1 cellular context compared by ENCODE assay signal in genomic region chr1:21334214-21335087, GRCh38.
A peak's percentile ranks its signal among the peaks of the same experiment; 100 is the strongest.
TF ChIP-seq lines count a peak whose summit lies in the region.

No MANE protein-coding gene starts in this region.

TF ChIP-seq in HepG2, 621 proteins besides CTCF, POLR2A, EP300 and RAD21 (continued from another document and continues in another):
- TF ChIP-seq GMEB1 (CRISPR knock-in tag; IDR thresholded peaks at IDR 0.05; ENCODE audit: borderline replicate concordance), result no peak
- no peak for TF ChIP-seq ZNF33A (CRISPR knock-in tag; IDR thresholded peaks at IDR 0.05; ENCODE audit: borderline replicate concordance)
- 0 out of 2 replicates have a peak, but pooled peaks have one; percentile 51 for TF ChIP-seq ZNF788 (CRISPR knock-in tag; IDR thresholded peaks at IDR 0.05; ENCODE audit: borderline replicate concordance)
- TF ChIP-seq FUBP1 (CRISPR knock-in tag; IDR thresholded peaks at IDR 0.05; ENCODE audit: borderline replicate concordance), result no peak
- TF ChIP-seq RFX5 (IDR thresholded peaks at IDR 0.05; ENCODE audit: low read depth, low read length), result no peak
- TF ChIP-seq HNRNPLL (IDR thresholded peaks at IDR 0.05; ENCODE audit: low read depth, low read length, poor library complexity, severe bottlenecking), result no peak
- no peak for TF ChIP-seq TBP (CRISPR knock-in tag; IDR thresholded peaks at IDR 0.05)
- peak; percentile 80 for TF ChIP-seq ZNF883 (CRISPR knock-in tag; IDR thresholded peaks at IDR 0.05; ENCODE audit: not compliant biosample characterization)
- no peak for TF ChIP-seq HIC2 (CRISPR knock-in tag; IDR thresholded peaks at IDR 0.05; ENCODE audit: low read depth)
- no peak for TF ChIP-seq DMTF1 (CRISPR knock-in tag; IDR thresholded peaks at IDR 0.05)
- no peak for TF ChIP-seq KAT7 (CRISPR knock-in tag; IDR thresholded peaks at IDR 0.05; ENCODE audit: borderline replicate concordance)
- no peak for TF ChIP-seq IKZF1 (IDR thresholded peaks at IDR 0.05)
- no peak for TF ChIP-seq HNRNPK (IDR thresholded peaks at IDR 0.05; ENCODE audit: low read depth, low read length, poor library complexity, severe bottlenecking)
- TF ChIP-seq ZNF737 (CRISPR knock-in tag; IDR thresholded peaks at IDR 0.05; ENCODE audit: borderline replicate concordance), result no peak
- no peak for TF ChIP-seq ZNF629 (CRISPR knock-in tag; conservative IDR thresholded peaks at IDR 0.05)
- TF ChIP-seq ZSCAN12 (CRISPR knock-in tag; IDR thresholded peaks at IDR 0.05), result no peak
- no peak for TF ChIP-seq KLF13 (CRISPR knock-in tag; IDR thresholded peaks at IDR 0.05)
- no peak for TF ChIP-seq ZNF557 (CRISPR knock-in tag; IDR thresholded peaks at IDR 0.05)
- TF ChIP-seq MEF2D (CRISPR knock-in tag; IDR thresholded peaks at IDR 0.05), result no peak
- no peak for TF ChIP-seq ZNF790 (CRISPR knock-in tag; IDR thresholded peaks at IDR 0.05; ENCODE audit: borderline replicate concordance)
- TF ChIP-seq TEAD2 (CRISPR knock-in tag; IDR thresholded peaks at IDR 0.05), result no peak
- no peak for TF ChIP-seq ZNF670 (CRISPR knock-in tag; IDR thresholded peaks at IDR 0.05; ENCODE audit: borderline replicate concordance)
- peak; percentile 79; the same call in 1 of the 2 replicates for TF ChIP-seq ZBTB7A (CRISPR knock-in tag; IDR thresholded peaks at IDR 0.05)
- no peak for TF ChIP-seq MLX (CRISPR knock-in tag; IDR thresholded peaks at IDR 0.05)
- TF ChIP-seq CBX2 (IDR thresholded peaks at IDR 0.05; ENCODE audit: low read depth, low read length), result no peak
- TF ChIP-seq CBX2 (CRISPR knock-in tag; IDR thresholded peaks at IDR 0.05; ENCODE audit: low read depth), result no peak
- no peak for TF ChIP-seq ZNF484 (CRISPR knock-in tag; IDR thresholded peaks at IDR 0.05; ENCODE audit: borderline replicate concordance, low read depth)
- no peak for TF ChIP-seq DRAP1 (CRISPR knock-in tag; IDR thresholded peaks at IDR 0.05)
- TF ChIP-seq ZBTB10 (CRISPR knock-in tag; IDR thresholded peaks at IDR 0.05; ENCODE audit: borderline replicate concordance), result no peak
- no peak for TF ChIP-seq HMGA1 (CRISPR knock-in tag; conservative IDR thresholded peaks at IDR 0.05)
- TF ChIP-seq RNF2 (conservative IDR thresholded peaks at IDR 0.05; ENCODE audit: low read depth), result no peak
- TF ChIP-seq CREB3 (CRISPR knock-in tag; IDR thresholded peaks at IDR 0.05), result no peak
- no peak for TF ChIP-seq PRDM15 (CRISPR knock-in tag; IDR thresholded peaks at IDR 0.05)
- TF ChIP-seq KDM2A (CRISPR knock-in tag; IDR thresholded peaks at IDR 0.05; ENCODE audit: borderline replicate concordance, low read depth), result peak; percentile 32; the same call in 1 of the 2 replicates
- no peak for TF ChIP-seq ZBTB37 (CRISPR knock-in tag; IDR thresholded peaks at IDR 0.05)
- no peak for TF ChIP-seq CCDC6 (CRISPR knock-in tag; IDR thresholded peaks at IDR 0.05)
- no peak for TF ChIP-seq ZBTB21 (CRISPR knock-in tag; IDR thresholded peaks at IDR 0.05)
- no peak for TF ChIP-seq ZKSCAN8 (CRISPR knock-in tag; IDR thresholded peaks at IDR 0.05; ENCODE audit: borderline replicate concordance)
- TF ChIP-seq ONECUT2 (CRISPR knock-in tag; IDR thresholded peaks at IDR 0.05), result no peak
- no peak for TF ChIP-seq NR2F6 (IDR thresholded peaks at IDR 0.05)
- TF ChIP-seq NR2F6 (CRISPR knock-in tag; IDR thresholded peaks at IDR 0.05), result peak; percentile 40; the same call in 1 of the 2 replicates
- TF ChIP-seq ZNF776 (CRISPR knock-in tag; IDR thresholded peaks at IDR 0.05), result no peak
- no peak for TF ChIP-seq ATF6 (CRISPR knock-in tag; conservative IDR thresholded peaks at IDR 0.05)
- no peak for TF ChIP-seq ZFY (CRISPR knock-in tag; IDR thresholded peaks at IDR 0.05)
- TF ChIP-seq ZNF24 (IDR thresholded peaks at IDR 0.05), result no peak
